34 cellular contexts compared by ENCODE assay signal in the genomic region with DNA sequence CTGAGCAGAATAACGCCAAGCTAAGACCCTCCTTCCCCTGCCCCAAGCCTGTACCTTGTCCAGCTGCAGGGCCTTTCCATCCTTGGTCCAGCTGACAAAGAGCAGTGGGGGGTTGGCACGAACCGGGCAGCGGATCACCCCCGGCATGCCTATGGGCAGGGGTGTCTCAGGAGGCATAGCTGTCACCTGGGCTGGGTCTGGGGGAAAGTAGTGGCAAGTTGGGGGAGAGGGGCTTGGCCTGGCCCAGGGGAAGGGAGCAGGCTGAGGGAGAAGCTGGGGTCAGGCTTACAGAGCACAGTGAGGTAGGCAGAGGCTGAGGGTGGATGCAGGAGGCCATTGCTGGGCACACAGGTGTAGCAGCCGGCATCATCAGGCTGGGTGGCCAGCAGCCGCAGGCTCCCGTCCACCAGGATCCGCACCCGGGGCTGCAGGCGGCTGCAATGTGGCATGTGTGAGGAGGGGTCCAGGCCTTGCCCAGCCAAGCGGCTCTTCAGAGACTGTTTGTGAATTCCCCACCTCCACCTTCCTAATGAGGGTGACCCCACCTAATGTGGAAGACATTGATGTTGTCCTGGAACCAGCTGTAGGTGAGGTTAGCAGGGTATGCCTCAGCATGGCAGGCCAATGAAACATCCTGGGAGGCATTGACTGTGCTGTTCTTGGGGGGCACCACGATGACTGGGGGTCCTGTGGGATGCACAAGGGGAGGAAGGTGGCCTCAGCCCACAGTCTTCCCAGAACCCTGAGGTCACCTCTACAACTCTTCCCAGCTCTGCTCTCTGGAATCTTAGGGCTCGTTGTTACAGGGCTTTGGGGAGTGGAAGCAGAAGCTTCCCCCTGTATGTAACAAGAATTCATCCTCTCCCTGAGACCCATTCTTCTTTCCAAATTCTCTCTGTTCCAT. TPM values are rescaled to one million over a fixed set of nuclear protein-coding genes. Genes with fewer than 3 reads are reported as not detected.
"Had no signal": no experiment of that assay in that cellular context is flagged by ENCODE, and none has a peak within 500 bp of the region (broad histone marks: within the 10 kb centered on the region; RNA-seq: fewer than 3 reads in every experiment).

No MANE protein-coding gene starts in this region.

- DNase-seq: activated CD4-positive, alpha-beta T cell treated with anti-CD3 and anti-CD28 coated beads, Interleukin-2, amount 10 ng/mL, durations not matched to agents 24 days and 14 days; activated CD4-positive, alpha-beta T cell treated with anti-CD3 and anti-CD28 coated beads, Interleukin-2, amount 50 U/mL, for 4 hours; activated CD8-positive, alpha-beta memory T cell treated with anti-CD3 and anti-CD28 coated beads, Interleukin-2, amount 50 U/mL, for 4 hours; activated CD8-positive, alpha-beta T cell treated with anti-CD3 and anti-CD28 coated beads, Interleukin-2, amount 10 ng/mL, durations not matched to agents 7 days and 5 days; activated effector memory CD4-positive, alpha-beta T cell treated with Interleukin-2 at 50 U/mL for 16 hours; activated naive CD4-positive, alpha-beta T cell treated with anti-CD3 and anti-CD28 coated beads, Interleukin-2, amount 10 ng/mL, durations not matched to agents 7 days and 5 days; activated naive CD8-positive, alpha-beta T cell treated with anti-CD3 and anti-CD28 coated beads, Interleukin-2, amount 50 U/mL, for 24 hours; activated T-cell treated with anti-CD3 and anti-CD28 coated beads for 4 hours; activated T-cell treated with anti-CD3 and anti-CD28 coated beads, Interleukin-2, amount 50 U/mL, for 4 hours; anterior cingulate cortex; central memory CD4-positive, alpha-beta T cell; Karpas-422; KBM-7; NCI-H1048; NCI-H1105 treated with DMSO at 0.1 percent for 48 hours; NCI-H1436; NCI-H1694; NCI-H2029; NCI-H345; NCI-H510A; NCI-H526; NCI-H748 treated with DMSO at 0.1 percent for 48 hours; NK-92 treated with Interleukin-12 subunit alpha and Interleukin-12 subunit beta, amount 100 ng/mL, for 24 hours; PC-3; Right ventricle myocardium superior; RPMI8226; SW 1271 had no signal

- H3K27ac ChIP-seq: Peyer's patch had no signal

- H3K4me3 ChIP-seq: Peyer's patch had no signal

- H3K27me3 ChIP-seq: Peyer's patch had no signal

- H3K36me3 ChIP-seq: Peyer's patch had no signal

- ATAC-seq: activated CD8-positive, alpha-beta T cell treated with anti-CD3 and anti-CD28 coated beads, Interleukin-2, amount 10 ng/mL, durations not matched to agents 7 days and 5 days; activated naive CD8-positive, alpha-beta T cell treated with anti-CD3 and anti-CD28 coated beads, Interleukin-2, amount 50 U/mL, for 24 hours; activated T-cell treated with anti-CD3 and anti-CD28 coated beads, Interleukin-2, amount 50 U/mL, for 4 hours; PC-3 had no signal

- H3K36me3 Mint-ChIP-seq: activated naive CD4-positive, alpha-beta T cell treated with anti-CD3 and anti-CD28 coated beads, Interleukin-2, amount 10 ng/mL, durations not matched to agents 7 days and 5 days; activated naive CD8-positive, alpha-beta T cell had no signal

- H3K4me3 Mint-ChIP-seq: activated CD4-positive, alpha-beta T cell treated with anti-CD3 and anti-CD28 coated beads, Interleukin-2, amount 10 ng/mL, durations not matched to agents 24 days and 14 days; activated CD8-positive, alpha-beta T cell treated with anti-CD3 and anti-CD28 coated beads, Interleukin-2, amount 10 ng/mL, durations not matched to agents 7 days and 5 days; activated naive CD4-positive, alpha-beta T cell treated with anti-CD3 and anti-CD28 coated beads, Interleukin-2, amount 10 ng/mL, durations not matched to agents 7 days and 5 days; activated naive CD8-positive, alpha-beta T cell; activated naive CD8-positive, alpha-beta T cell treated with anti-CD3 and anti-CD28 coated beads, Interleukin-2, amount 50 U/mL, for 24 hours; activated T-cell treated with anti-CD3 and anti-CD28 coated beads, Interleukin-2, amount 50 U/mL, for 4 hours; activated T-helper 1 cell treated with anti-CD3 and anti-CD28 coated beads, Interleukin-12 subunit alpha, Interleukin-12 subunit beta, Interleukin-2, Interleukin-4 antibody, amounts not matched to agents 30 ng/mL and 10 ng/mL and 1 ng/mL, durations not matched to agents 14 hours and 24 hours and 36 hours; brain; T-helper 2 cell treated with Interferon-gamma antibody and Interleukin-4, amounts not matched to agents 5 μg/mL and 100 μg/mL, for 36 hours had no signal

- H3K27ac Mint-ChIP-seq: activated CD4-positive, alpha-beta T cell treated with anti-CD3 and anti-CD28 coated beads, Interleukin-2, amount 10 ng/mL, durations not matched to agents 24 days and 14 days; activated CD8-positive, alpha-beta T cell treated with anti-CD3 and anti-CD28 coated beads, Interleukin-2, amount 10 ng/mL, durations not matched to agents 7 days and 5 days; activated naive CD4-positive, alpha-beta T cell treated with anti-CD3 and anti-CD28 coated beads, Interleukin-2, amount 10 ng/mL, durations not matched to agents 7 days and 5 days; activated naive CD8-positive, alpha-beta T cell; activated naive CD8-positive, alpha-beta T cell treated with anti-CD3 and anti-CD28 coated beads, Interleukin-2, amount 50 U/mL, for 24 hours; activated T-helper 1 cell treated with anti-CD3 and anti-CD28 coated beads, Interleukin-12 subunit alpha, Interleukin-12 subunit beta, Interleukin-2, Interleukin-4 antibody, amounts not matched to agents 30 ng/mL and 10 ng/mL and 1 ng/mL, durations not matched to agents 14 hours and 24 hours and 36 hours; brain; T-helper 2 cell treated with Interferon-gamma antibody and Interleukin-4, amounts not matched to agents 5 μg/mL and 100 μg/mL, for 36 hours had no signal

- H3K27me3 Mint-ChIP-seq: activated naive CD8-positive, alpha-beta T cell; brain had no signal

- H3K9me3 ChIP-seq: Peyer's patch had no signal

- H3K9me3 Mint-ChIP-seq: activated CD4-positive, alpha-beta T cell treated with anti-CD3 and anti-CD28 coated beads, Interleukin-2, amount 10 ng/mL, durations not matched to agents 24 days and 14 days; activated naive CD4-positive, alpha-beta T cell treated with anti-CD3 and anti-CD28 coated beads, Interleukin-2, amount 10 ng/mL, durations not matched to agents 7 days and 5 days; activated naive CD8-positive, alpha-beta T cell treated with anti-CD3 and anti-CD28 coated beads, Interleukin-2, amount 50 U/mL, for 24 hours; activated T-cell treated with anti-CD3 and anti-CD28 coated beads, Interleukin-2, amount 50 U/mL, for 4 hours; activated T-helper 1 cell treated with anti-CD3 and anti-CD28 coated beads, Interleukin-12 subunit alpha, Interleukin-12 subunit beta, Interleukin-2, Interleukin-4 antibody, amounts not matched to agents 30 ng/mL and 10 ng/mL and 1 ng/mL, durations not matched to agents 14 hours and 24 hours and 36 hours; brain; T-helper 2 cell treated with Interferon-gamma antibody and Interleukin-4, amounts not matched to agents 5 μg/mL and 100 μg/mL, for 36 hours had no signal

RNA-seq across cellular contexts. Expression of a gene that starts 11.0 kb away (rescaled TPM):
- total RNA-seq: activated CD4-positive, alpha-beta T cell treated with anti-CD3 and anti-CD28 coated beads, Interleukin-2, amount 10 ng/mL, durations not matched to agents 24 days and 14 days; activated CD8-positive, alpha-beta T cell treated with anti-CD3 and anti-CD28 coated beads, Interleukin-2, amount 10 ng/mL, durations not matched to agents 7 days and 5 days; activated T-helper 1 cell treated with anti-CD3 and anti-CD28 coated beads, Interleukin-12 subunit alpha, Interleukin-12 subunit beta, Interleukin-2, Interleukin-4 antibody, amounts not matched to agents 30 ng/mL and 10 ng/mL and 1 ng/mL, durations not matched to agents 14 hours and 24 hours and 36 hours; T-helper 1 cell treated with Interleukin-12 subunit alpha and Interleukin-12 subunit beta and Interleukin-4 antibody, amounts not matched to agents 30 ng/mL and 1 ng/mL, for 36 hours had no signal

RNA-seq across cellular contexts. Expression of a gene that starts 19.6 kb away (rescaled TPM):
- total RNA-seq: activated CD4-positive, alpha-beta T cell treated with anti-CD3 and anti-CD28 coated beads, Interleukin-2, amount 10 ng/mL, durations not matched to agents 24 days and 14 days; activated CD8-positive, alpha-beta T cell treated with anti-CD3 and anti-CD28 coated beads, Interleukin-2, amount 10 ng/mL, durations not matched to agents 7 days and 5 days; activated T-cell treated with anti-CD3 and anti-CD28 coated beads, Interleukin-2, amount 50 U/mL, for 4 hours; activated T-helper 1 cell treated with anti-CD3 and anti-CD28 coated beads, Interleukin-12 subunit alpha, Interleukin-12 subunit beta, Interleukin-2, Interleukin-4 antibody, amounts not matched to agents 30 ng/mL and 10 ng/mL and 1 ng/mL, durations not matched to agents 14 hours and 24 hours and 36 hours; MCF 10A; Peyer's patch; Right ventricle myocardium superior; T-helper 1 cell treated with Interleukin-12 subunit alpha and Interleukin-12 subunit beta and Interleukin-4 antibody, amounts not matched to agents 30 ng/mL and 1 ng/mL, for 36 hours had no signal
